Comparison of ENCODE assay signal across 1 cellular context in the genomic region with DNA sequence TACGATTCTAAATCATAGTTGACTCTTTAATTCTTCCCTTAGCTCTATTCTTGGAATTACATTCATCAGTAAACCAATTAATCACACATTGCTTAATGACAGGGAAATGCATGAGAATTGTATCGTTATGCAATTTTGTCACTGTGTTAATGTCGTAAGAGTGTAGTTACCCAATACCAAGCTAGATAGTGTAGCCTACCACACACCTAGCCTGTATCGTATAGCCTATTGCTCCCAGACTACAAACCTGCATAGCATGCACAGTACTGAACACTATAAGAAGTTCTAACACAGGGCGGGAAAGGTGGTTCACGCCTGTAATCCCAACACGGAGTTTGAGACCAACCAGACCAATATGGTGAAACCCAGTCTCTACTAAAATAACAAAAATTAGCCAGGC.
A peak's percentile ranks its signal among the peaks of the same experiment; 100 is the strongest.
TF ChIP-seq lines count a peak whose summit lies in the region.

No MANE protein-coding gene starts in this region.

TF ChIP-seq in K562, 482 proteins besides CTCF, POLR2A, EP300 and RAD21:
- TF ChIP-seq, protein P1, sequence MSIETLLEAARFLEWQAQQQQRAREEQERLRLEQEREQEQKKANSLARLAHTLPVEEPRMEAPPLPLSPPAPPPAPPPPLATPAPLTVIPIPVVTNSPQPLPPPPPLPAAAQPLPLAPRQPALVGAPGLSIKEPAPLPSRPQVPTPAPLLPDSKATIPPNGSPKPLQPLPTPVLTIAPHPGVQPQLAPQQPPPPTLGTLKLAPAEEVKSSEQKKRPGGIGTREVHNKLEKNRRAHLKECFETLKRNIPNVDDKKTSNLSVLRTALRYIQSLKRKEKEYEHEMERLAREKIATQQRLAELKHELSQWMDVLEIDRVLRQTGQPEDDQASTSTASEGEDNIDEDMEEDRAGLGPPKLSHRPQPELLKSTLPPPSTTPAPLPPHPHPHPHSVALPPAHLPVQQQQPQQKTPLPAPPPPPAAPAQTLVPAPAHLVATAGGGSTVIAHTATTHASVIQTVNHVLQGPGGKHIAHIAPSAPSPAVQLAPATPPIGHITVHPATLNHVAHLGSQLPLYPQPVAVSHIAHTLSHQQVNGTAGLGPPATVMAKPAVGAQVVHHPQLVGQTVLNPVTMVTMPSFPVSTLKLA (conservative IDR thresholded peaks at IDR 0.05) = no peak
- TF ChIP-seq CEBPB (tag; IDR thresholded peaks at IDR 0.05) (peak; percentile 51), SOX6 (IDR thresholded peaks at IDR 0.05) (peak; percentile 13; the same call in 1 of the 2 replicates), U2AF1 (optimal IDR thresholded peaks at IDR 0.05; ENCODE audit: low read depth, low read length) (no peak), DACH1 (IDR thresholded peaks at IDR 0.05; ENCODE audit: partially characterized antibody) (no peak), PHF20 (IDR thresholded peaks at IDR 0.05; ENCODE audit: partially characterized antibody) (no peak), CEBPG (CRISPR knock-in tag; IDR thresholded peaks at IDR 0.05) (no peak), CEBPG (tag; conservative IDR thresholded peaks at IDR 0.05 in 1 of 2, IDR thresholded peaks at IDR 0.05 in 1 of 2) (peak in 1 of 2 experiments; percentile 46; a peak in 1 of 4 replicates)
TF ChIP-seq in K562: peak in this region for 3.
